In genomic region chr18:55244520-55244919, GRCh38 we compare ENCODE assay signal across 15 cellular contexts.
DNase-seq lines count a peak whose midpoint lies in the region; ATAC-seq and TF ChIP-seq lines count a peak whose summit lies in the region.
"Had no signal": no experiment of that assay in that cellular context is flagged by ENCODE, and none has a peak within 500 bp of the region (broad histone marks: within the 10 kb centered on the region; RNA-seq: fewer than 3 reads in every experiment).

No MANE protein-coding gene starts in this region.

- DNase-seq in NCI-H2107 treated with DMSO at 0.1 percent for 48 hours (lab: John Stamatoyannopoulos, UW; ENCODE audit: unreplicated experiment) (peak; percentile 48), NCI-H2107 (lab: John Stamatoyannopoulos, UW) (no peak), Right ventricle myocardium superior (no peak), sigmoid colon (no peak), NCI-H2196 treated with DMSO at 0.1 percent for 48 hours (lab: John Stamatoyannopoulos, UW; ENCODE audit: unreplicated experiment) (no peak), putamen (ENCODE audit: low spot score) (no peak), ecto neural progenitor cell (ENCODE audit: low spot score) (no peak), Kasumi-1 (lab: John Stamatoyannopoulos, UW) (no peak)
- DNase-seq: activated CD8-positive, alpha-beta memory T cell treated with anti-CD3 and anti-CD28 coated beads, Interleukin-2, amount 50 U/mL, for 4 hours; activated naive CD8-positive, alpha-beta T cell treated with anti-CD3 and anti-CD28 coated beads, Interleukin-2, amount 50 U/mL, for 24 hours; Calu3; effector CD4-positive, alpha-beta T cell; hypothalamus; stimulated activated naive CD8-positive, alpha-beta T cell treated with anti-CD3 and anti-CD28 coated beads, Interleukin-15, amount 100 ng/mL, for 72 hours had no signal

- H3K4me1 ChIP-seq in sigmoid colon = peaks cover 0 to 37% (median 34%) of the 10 kb centered on the region in 4 donors

- no peak overlapping the region for H3K4me3 ChIP-seq in sigmoid colon

- no peak for TF ChIP-seq POLR2A in sigmoid colon (IDR thresholded peaks at IDR 0.05)

- peak; percentile 47 for ATAC-seq in Right ventricle myocardium superior (ENCODE audit: poor library complexity)
- ATAC-seq: activated naive CD8-positive, alpha-beta T cell treated with anti-CD3 and anti-CD28 coated beads, Interleukin-2, amount 50 U/mL, for 24 hours; stimulated activated naive CD8-positive, alpha-beta T cell treated with anti-CD3 and anti-CD28 coated beads, Interleukin-15, amount 100 ng/mL, for 72 hours had no signal

- H3K9me3 ChIP-seq in sigmoid colon = no peaks in the 10 kb centered on the region

- TF ChIP-seq CTCF in sigmoid colon (IDR thresholded peaks at IDR 0.05) = no peak

- TF ChIP-seq EP300 in sigmoid colon (IDR thresholded peaks at IDR 0.05) = no peak

- H3K27ac ChIP-seq in sigmoid colon = peak overlapping the region; percentile 53 to 74 (median 60)
- H3K27ac ChIP-seq: HL-60 had no signal

- intact Hi-C loops in Right ventricle myocardium superior (cut with DNase I) = loop anchor here (5.0 kb wide), 1 partner anchor 83 kb away; no protein-coding TSS in a partner anchor
- intact Hi-C loops in sigmoid colon (cut with DNase I) = no loop called here

- WGBS in sigmoid colon, 2 donors = 70 to 77% methylated on average over 5 of the region's 5 CpGs

- H3K27me3 ChIP-seq in sigmoid colon = no peaks in the 10 kb centered on the region

- peaks cover 0 to 5% (median 0%) of the 10 kb centered on the region in 4 donors for H3K36me3 ChIP-seq in sigmoid colon
